22 cellular contexts compared by ENCODE assay signal in the genomic region with DNA sequence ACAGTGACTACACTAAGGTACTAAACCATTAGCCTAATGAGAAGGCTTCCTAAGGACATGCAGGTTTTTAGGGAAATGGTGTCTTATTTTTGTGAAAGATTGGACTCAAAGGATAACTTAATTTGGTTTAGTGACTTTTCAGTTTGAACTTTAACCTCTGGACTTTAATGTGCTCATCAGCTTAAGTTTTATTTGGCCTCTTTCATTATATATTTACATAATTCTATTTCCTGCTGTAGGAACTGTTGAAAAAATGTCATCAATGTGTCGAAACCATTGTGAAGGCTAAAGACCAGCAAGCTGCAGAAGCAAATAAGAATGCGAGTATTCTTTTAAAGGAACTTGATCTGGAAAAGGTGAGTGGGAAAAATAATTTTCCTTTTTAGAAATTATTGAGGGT. TPM values are rescaled to one million over a fixed set of nuclear protein-coding genes. Genes with fewer than 3 reads are reported as not detected.
DNase-seq lines count a peak whose midpoint lies in the region; ATAC-seq, FAIRE-seq and TF ChIP-seq lines count a peak whose summit lies in the region.
"Had no signal": no experiment of that assay in that cellular context is flagged by ENCODE, and none has a peak within 500 bp of the region (broad histone marks: within the 10 kb centered on the region; RNA-seq: fewer than 3 reads in every experiment).

No MANE protein-coding gene starts in this region.

- no peaks in the 10 kb centered on the region for H4K20me1 ChIP-seq in HepG2 (ENCODE audit: insufficient read depth, low read length)
- H4K20me1 ChIP-seq: BLaER1 had no signal

- TF ChIP-seq POLR2A in HepG2 (IDR thresholded peaks at IDR 0.05; ENCODE audit: insufficient read depth in 1 of 2, low read depth in 2 of 2, low read length in 2 of 2) (no peak), right lobe of liver (IDR thresholded peaks at IDR 0.05) (no peak)

- no peak overlapping the region for H3K27ac ChIP-seq in HepG2 (ENCODE audit: extremely low read length, insufficient read depth, low read length)
- H3K27ac ChIP-seq in right lobe of liver, result peak overlapping the region in 1 of 3 donors; percentile 49
- H3K27ac ChIP-seq: BLaER1 had no signal

- TF ChIP-seq RAD21 in HepG2 (CRISPR knock-in tag; IDR thresholded peaks at IDR 0.05), result no peak

- H2AFZ ChIP-seq in HepG2 (ENCODE audit: low read length), result no peak overlapping the region

- H3K9me3 ChIP-seq in HepG2 (ENCODE audit: low read length) (no peaks in the 10 kb centered on the region), right lobe of liver (no peaks in the 10 kb centered on the region)
- H3K9me3 ChIP-seq: BE2C had no signal

- no peak for DNase-seq in left colon
- DNase-seq in HepG2 (ENCODE audit: low spot score), result no peak
- DNase-seq in right lobe of liver, result no peak
- no peak for DNase-seq in D721Med (ENCODE audit: insufficient read length, low spot score)
- DNase-seq in T-helper 1 cell, result no peak
- DNase-seq in NCI-H2227 (lab: John Stamatoyannopoulos, UW; ENCODE audit: unreplicated experiment), result no peak
- DNase-seq in SHP77 (lab: John Stamatoyannopoulos, UW), result no peak
- DNase-seq: 8988T; ACHN; BE2C; C1 segment of cervical spinal cord; CD4-positive, alpha-beta memory T cell; CD4-positive, CD25-positive, alpha-beta regulatory T cell; CD8-positive, alpha-beta memory T cell; COR-L47; DMS79 treated with DMSO at 0.1 percent for 48 hours; GF-D8 had no signal

- in situ Hi-C loops in HepG2 (cut with HindIII; ENCODE audit: extremely low pct_ligation_motif_present, low pct_unique_long_range_greater_than_20kb), result no loop called here

- no peaks in the 10 kb centered on the region for H3K27me3 ChIP-seq in HepG2 (ENCODE audit: control insufficient read depth in 1 of 2, insufficient read depth in 2 of 2, low read length in 2 of 2)
- no peaks in the 10 kb centered on the region for H3K27me3 ChIP-seq in right lobe of liver
- H3K27me3 ChIP-seq: BE2C, BLaER1 had no signal

- no peak overlapping the region for H3K4me3 ChIP-seq in HepG2 (replicated peaks in 1 of 3; ENCODE audit: insufficient read depth in 1 of 3, low read depth in 2 of 3, low read length in 3 of 3)
- no peak overlapping the region for H3K4me3 ChIP-seq in right lobe of liver
- H3K4me3 ChIP-seq: BLaER1 had no signal

- intact Hi-C loops in left colon (cut with DNase I, micrococcal nuclease) (no loop called here), HepG2 (cut with micrococcal nuclease; ENCODE audit: unreplicated experiment) (no loop called here), right lobe of liver (cut with DNase I) (no loop called here)

- no peak for TF ChIP-seq EP300 in HepG2 (IDR thresholded peaks at IDR 0.05; ENCODE audit: low read depth in 2 of 2, low read length in 2 of 2)
- TF ChIP-seq EP300 in HepG2 (CRISPR knock-in tag; IDR thresholded peaks at IDR 0.05; ENCODE audit: borderline replicate concordance), result no peak

- TF ChIP-seq CTCF in HepG2 (CRISPR knock-in tag; IDR thresholded peaks at IDR 0.05) (no peak), right lobe of liver (IDR thresholded peaks at IDR 0.05) (no peak), D721Med (IDR thresholded peaks at IDR 0.05; ENCODE audit: insufficient read depth, missing control alignments) (no peak)

- no TSS peak for BruUV-seq in HepG2 (replicated peaks; lab: Mats Ljungman, UMichigan)

- no peaks in the 10 kb centered on the region for H3K79me2 ChIP-seq in HepG2 (ENCODE audit: insufficient read depth, low read length)

- H3K36me3 ChIP-seq in HepG2 (replicated peaks in 1 of 2; ENCODE audit: control insufficient read depth in 1 of 2, insufficient read depth in 2 of 2, low read length in 2 of 2) (peaks cover 6 to 57% of the 10 kb centered on the region in 2 experiments), right lobe of liver (peaks cover 0 to 59% (median 18%) of the 10 kb centered on the region in 4 donors)

- POLR2A ChIA-PET in HepG2 (lab: Yijun Ruan, JAX), result no interaction called here

- ATAC-seq in left colon, result peak; percentile 64
- no peak for ATAC-seq in HepG2
- peak in 3 of 4 donors; percentile 62 to 79 (median 70) for ATAC-seq in right lobe of liver

- H3K4me1 ChIP-seq in HepG2 (ENCODE audit: insufficient read depth, low read length), result peaks cover 8% of the 10 kb centered on the region
- peaks cover 0 to 18% (median 0%) of the 10 kb centered on the region in 4 donors for H3K4me1 ChIP-seq in right lobe of liver
- H3K4me1 ChIP-seq: BE2C, BLaER1 had no signal

- 90% methylated on average over 2 of the region's 2 CpGs for WGBS in HepG2 (ENCODE audit: low lambda C conversion rate)
- 33% methylated on average over 2 of the region's 2 CpGs for WGBS in right lobe of liver (ENCODE audit: insufficient coverage, low coverage, low lambda C conversion rate, missing lambda C conversion rate)

- CTCF ChIA-PET in HepG2 (lab: Yijun Ruan, JAX; ENCODE audit: low intra/inter-chr PET ratio, low total read pairs), result no interaction called here

- no peak overlapping the region for H3K4me2 ChIP-seq in HepG2 (ENCODE audit: low read depth, low read length)
- H3K4me2 ChIP-seq: BLaER1 had no signal

- FAIRE-seq in HepG2 (lab: Jason Lieb, UNC), result no peak
- no peak for FAIRE-seq in D721Med (lab: Jason Lieb, UNC)
- FAIRE-seq: A204.1, G401.6, GM12891, GM19239 had no signal

- no peak overlapping the region for H3K9ac ChIP-seq in HepG2 (ENCODE audit: insufficient read depth, low read depth, low read length)
- H3K9ac ChIP-seq: BLaER1 had no signal

RNA-seq across cellular contexts. Expression of gene EIF4EBP3, which starts 34.3 kb away (rescaled TPM):
- 10 to 100 TPM; 27.2 to 32.9 TPM for total RNA-seq in left colon
- 1.7 and 1.9 TPM in 2 replicates for total RNA-seq in HepG2 (2016; rRNA removed; fragmentation: Illumina TruSeq; extraction: Trizol)
- 0.91 and 1.5 TPM in 2 replicates for total RNA-seq in HepG2 (2016; cell fraction: cytosol; rRNA removed; fragmentation: Illumina TruSeq; extraction: Trizol; ENCODE audit: low read depth)
- 0.37 and 1.7 TPM in 2 replicates for total RNA-seq in HepG2 (2016; cell fraction: insoluble cytoplasmic fraction; rRNA removed; fragmentation: Illumina TruSeq; extraction: Trizol)
- total RNA-seq in HepG2 (2016; cell fraction: membrane; rRNA removed; fragmentation: Illumina TruSeq; extraction: Trizol), result 1.1 and 1.7 TPM in 2 replicates
- total RNA-seq in HepG2 (2016; cell fraction: nucleus; rRNA removed; fragmentation: Illumina TruSeq; extraction: Trizol), result not detected in 2 replicates
- 0.31 and 0.61 TPM in 2 replicates for polyA plus RNA-seq in HepG2 (2011; rRNA removed)
- 0.54 and 0.85 TPM in 2 replicates for polyA plus RNA-seq in HepG2 (2011; cell fraction: cytosol; rRNA removed)
- polyA plus RNA-seq in HepG2 (2011; cell fraction: nucleus; rRNA removed), result 1.5 and 2.3 TPM in 2 replicates
- 1.8 and 6.3 TPM in 2 replicates for polyA plus RNA-seq in HepG2 (2012)
- polyA plus RNA-seq in HepG2 (2016; cell fraction: cytosol; fragmentation: Illumina TruSeq; extraction: Trizol; ENCODE audit: low read depth), result 1.5 TPM in 2 replicates
- polyA plus RNA-seq in HepG2 (2016; cell fraction: insoluble cytoplasmic fraction; fragmentation: Illumina TruSeq; extraction: Trizol; ENCODE audit: low read depth), result 0.44 and 2.1 TPM in 2 replicates
- 2.5 and 3.0 TPM in 2 replicates for polyA plus RNA-seq in HepG2 (2016; cell fraction: membrane; fragmentation: Illumina TruSeq; extraction: Trizol; ENCODE audit: low read depth)
- polyA plus RNA-seq in HepG2 (2016; cell fraction: nucleus; fragmentation: Illumina TruSeq; extraction: Trizol; ENCODE audit: insufficient read depth, low read depth), result 9.1 and 9.5 TPM in 2 replicates
- 2.0 TPM in 1 of 2 replicates, not detected in the other for polyA minus RNA-seq in HepG2 (2011; rRNA and poly(A)+ RNA removed; ENCODE audit: low replicate concordance)
- 1.1 and 1.2 TPM in 2 replicates for polyA minus RNA-seq in HepG2 (2011; cell fraction: cytosol; rRNA and poly(A)+ RNA removed)
- polyA minus RNA-seq in HepG2 (2011; cell fraction: nucleus; rRNA and poly(A)+ RNA removed), result not detected in 2 replicates
- 10 to 100 TPM; 10.7 to 19.5 (median 13.6) TPM for total RNA-seq in right lobe of liver

RNA-seq across cellular contexts. Expression of gene SRA1, which starts 44.1 kb away (rescaled TPM):
- total RNA-seq in left colon, result 10 to 100 TPM; 25.1 to 39.0 TPM
- 32.8 and 38.1 TPM in 2 replicates for total RNA-seq in HepG2 (2016; rRNA removed; fragmentation: Illumina TruSeq; extraction: Trizol)
- total RNA-seq in HepG2 (2016; cell fraction: cytosol; rRNA removed; fragmentation: Illumina TruSeq; extraction: Trizol; ENCODE audit: low read depth), result 39.0 and 47.9 TPM in 2 replicates
- total RNA-seq in HepG2 (2016; cell fraction: insoluble cytoplasmic fraction; rRNA removed; fragmentation: Illumina TruSeq; extraction: Trizol), result 31.9 and 32.7 TPM in 2 replicates
- total RNA-seq in HepG2 (2016; cell fraction: membrane; rRNA removed; fragmentation: Illumina TruSeq; extraction: Trizol), result 39.6 and 41.8 TPM in 2 replicates
- 15.1 and 15.3 TPM in 2 replicates for total RNA-seq in HepG2 (2016; cell fraction: nucleus; rRNA removed; fragmentation: Illumina TruSeq; extraction: Trizol)
- polyA plus RNA-seq in HepG2 (2011; rRNA removed), result 14.2 and 15.6 TPM in 2 replicates
- polyA plus RNA-seq in HepG2 (2011; cell fraction: cytosol; rRNA removed), result 16.8 and 19.0 TPM in 2 replicates
- polyA plus RNA-seq in HepG2 (2011; cell fraction: nucleus; rRNA removed), result 9.8 and 10.4 TPM in 2 replicates
- polyA plus RNA-seq in HepG2 (2012), result 11.6 and 17.9 TPM in 2 replicates
- polyA plus RNA-seq in HepG2 (2016; cell fraction: cytosol; fragmentation: Illumina TruSeq; extraction: Trizol; ENCODE audit: low read depth), result 62.2 and 65.0 TPM in 2 replicates
- 33.8 and 43.4 TPM in 2 replicates for polyA plus RNA-seq in HepG2 (2016; cell fraction: insoluble cytoplasmic fraction; fragmentation: Illumina TruSeq; extraction: Trizol; ENCODE audit: low read depth)
- polyA plus RNA-seq in HepG2 (2016; cell fraction: membrane; fragmentation: Illumina TruSeq; extraction: Trizol; ENCODE audit: low read depth), result 38.5 and 50.1 TPM in 2 replicates
- 26.2 and 27.3 TPM in 2 replicates for polyA plus RNA-seq in HepG2 (2016; cell fraction: nucleus; fragmentation: Illumina TruSeq; extraction: Trizol; ENCODE audit: insufficient read depth, low read depth)
- polyA minus RNA-seq in HepG2 (2011; rRNA and poly(A)+ RNA removed; ENCODE audit: low replicate concordance), result 8.3 and 20.3 TPM in 2 replicates
- 8.6 and 9.0 TPM in 2 replicates for polyA minus RNA-seq in HepG2 (2011; cell fraction: cytosol; rRNA and poly(A)+ RNA removed)
- 10.8 and 11.3 TPM in 2 replicates for polyA minus RNA-seq in HepG2 (2011; cell fraction: nucleus; rRNA and poly(A)+ RNA removed)
- total RNA-seq in right lobe of liver, result 10 to 100 TPM; 14.4 to 35.4 (median 18.6) TPM

RNA-seq across cellular contexts. Expression of gene APBB3, which starts 51.3 kb away (rescaled TPM):
- total RNA-seq in left colon, result 10 to 100 TPM; 19.6 to 26.5 TPM
- total RNA-seq in HepG2 (2016; rRNA removed; fragmentation: Illumina TruSeq; extraction: Trizol), result 0.22 and 0.38 TPM in 2 replicates
- total RNA-seq in HepG2 (2016; cell fraction: cytosol; rRNA removed; fragmentation: Illumina TruSeq; extraction: Trizol; ENCODE audit: low read depth), result not detected in 2 replicates
- total RNA-seq in HepG2 (2016; cell fraction: insoluble cytoplasmic fraction; rRNA removed; fragmentation: Illumina TruSeq; extraction: Trizol), result 0.24 TPM in 1 of 2 replicates, not detected in the other
- not detected in 2 replicates for total RNA-seq in HepG2 (2016; cell fraction: membrane; rRNA removed; fragmentation: Illumina TruSeq; extraction: Trizol)
- total RNA-seq in HepG2 (2016; cell fraction: nucleus; rRNA removed; fragmentation: Illumina TruSeq; extraction: Trizol), result 0.43 and 0.78 TPM in 2 replicates
- polyA plus RNA-seq in HepG2 (2011; rRNA removed), result 0.78 and 1.4 TPM in 2 replicates
- 0.17 and 0.21 TPM in 2 replicates for polyA plus RNA-seq in HepG2 (2011; cell fraction: cytosol; rRNA removed)
- polyA plus RNA-seq in HepG2 (2011; cell fraction: nucleus; rRNA removed), result 9.0 and 9.1 TPM in 2 replicates
- 0.38 and 0.51 TPM in 2 replicates for polyA plus RNA-seq in HepG2 (2012)
- polyA plus RNA-seq in HepG2 (2016; cell fraction: cytosol; fragmentation: Illumina TruSeq; extraction: Trizol; ENCODE audit: low read depth), result not detected in 2 replicates
- not detected in 2 replicates for polyA plus RNA-seq in HepG2 (2016; cell fraction: insoluble cytoplasmic fraction; fragmentation: Illumina TruSeq; extraction: Trizol; ENCODE audit: low read depth)
- polyA plus RNA-seq in HepG2 (2016; cell fraction: membrane; fragmentation: Illumina TruSeq; extraction: Trizol; ENCODE audit: low read depth), result not detected in 2 replicates
- polyA plus RNA-seq in HepG2 (2016; cell fraction: nucleus; fragmentation: Illumina TruSeq; extraction: Trizol; ENCODE audit: insufficient read depth, low read depth), result 1.9 and 2.0 TPM in 2 replicates
- 0.68 and 26.5 TPM in 2 replicates for polyA minus RNA-seq in HepG2 (2011; rRNA and poly(A)+ RNA removed; ENCODE audit: low replicate concordance)
- 0.70 TPM in 1 of 2 replicates, not detected in the other for polyA minus RNA-seq in HepG2 (2011; cell fraction: cytosol; rRNA and poly(A)+ RNA removed)
- 1.3 and 3.2 TPM in 2 replicates for polyA minus RNA-seq in HepG2 (2011; cell fraction: nucleus; rRNA and poly(A)+ RNA removed)
- total RNA-seq in right lobe of liver, result 10 to 100 TPM in 5 of 6 experiments, 1 to 10 TPM in 1; 9.6 to 24.3 (median 14.3) TPM

RNA-seq across cellular contexts. Expression of gene SLC35A4, which starts 51.5 kb away (rescaled TPM):
- total RNA-seq in left colon (100 to 1,000 TPM in 1 of 2 donors, 10 to 100 TPM in 1; 89.7 to 121 TPM), HepG2 (2016; rRNA removed; fragmentation: Illumina TruSeq; extraction: Trizol) (0.71 and 0.95 TPM in 2 replicates), right lobe of liver (10 to 100 TPM; 28.1 to 38.5 (median 30.2) TPM)
- total RNA-seq in HepG2 (2016; cell fraction: cytosol; rRNA removed; fragmentation: Illumina TruSeq; extraction: Trizol; ENCODE audit: low read depth), result 0.18 and 0.20 TPM in 2 replicates
- total RNA-seq in HepG2 (2016; cell fraction: insoluble cytoplasmic fraction; rRNA removed; fragmentation: Illumina TruSeq; extraction: Trizol), result 0.55 and 1.4 TPM in 2 replicates
- 1.3 TPM in 2 replicates for total RNA-seq in HepG2 (2016; cell fraction: membrane; rRNA removed; fragmentation: Illumina TruSeq; extraction: Trizol)
- total RNA-seq in HepG2 (2016; cell fraction: nucleus; rRNA removed; fragmentation: Illumina TruSeq; extraction: Trizol), result 0.50 and 1.2 TPM in 2 replicates
- 4.0 and 5.0 TPM in 2 replicates for polyA plus RNA-seq in HepG2 (2011; rRNA removed)
- polyA plus RNA-seq in HepG2 (2011; cell fraction: cytosol; rRNA removed), result 2.0 and 2.4 TPM in 2 replicates
- 1.8 and 2.8 TPM in 2 replicates for polyA plus RNA-seq in HepG2 (2011; cell fraction: nucleus; rRNA removed)
- 1.7 and 2.1 TPM in 2 replicates for polyA plus RNA-seq in HepG2 (2012)
- 0.37 and 0.50 TPM in 2 replicates for polyA plus RNA-seq in HepG2 (2016; cell fraction: cytosol; fragmentation: Illumina TruSeq; extraction: Trizol; ENCODE audit: low read depth)
- polyA plus RNA-seq in HepG2 (2016; cell fraction: insoluble cytoplasmic fraction; fragmentation: Illumina TruSeq; extraction: Trizol; ENCODE audit: low read depth), result 1.2 and 1.3 TPM in 2 replicates
- 1.8 TPM in 2 replicates for polyA plus RNA-seq in HepG2 (2016; cell fraction: membrane; fragmentation: Illumina TruSeq; extraction: Trizol; ENCODE audit: low read depth)
- polyA plus RNA-seq in HepG2 (2016; cell fraction: nucleus; fragmentation: Illumina TruSeq; extraction: Trizol; ENCODE audit: insufficient read depth, low read depth), result 1.0 and 1.4 TPM in 2 replicates
- 4.2 and 169 TPM in 2 replicates for polyA minus RNA-seq in HepG2 (2011; rRNA and poly(A)+ RNA removed; ENCODE audit: low replicate concordance)
- polyA minus RNA-seq in HepG2 (2011; cell fraction: cytosol; rRNA and poly(A)+ RNA removed), result 0.79 TPM in 2 replicates
- polyA minus RNA-seq in HepG2 (2011; cell fraction: nucleus; rRNA and poly(A)+ RNA removed), result 1.0 and 1.5 TPM in 2 replicates

Comparison
In these comparisons a context has a peak if more than half of its experiments do, and no peak if none do; other contexts are left out.
1. RNA of gene APBB3, which starts 51.3 kb away (total RNA-seq): 19.6 to 26.5 TPM in left colon and 9.6 to 24.3 TPM in right lobe of liver; 0.22 to 0.78 TPM in HepG2; every median in the first group is over 4 times any median in the second.